Comparison of ENCODE assay signal across 8 cellular contexts in genomic region chr1:155173478-155174333, GRCh38. TPM values are rescaled to one million over a fixed set of nuclear protein-coding genes. Genes with fewer than 3 reads are reported as not detected.
DNase-seq lines count a peak whose midpoint lies in the region; ATAC-seq and TF ChIP-seq lines count a peak whose summit lies in the region.

TRIM46 (plus strand) TSS chr1:155173849; CDS start chr1:155173967, 118 bp downstream.

- H3K79me1 ChIP-seq in H9 (ENCODE audit: insufficient read depth, low read depth, low read length, poor library complexity, severe bottlenecking), result no peaks in the 10 kb centered on the region

- H2AK5ac ChIP-seq in H9 (ENCODE audit: insufficient read length, low read length), result no peak within 1 kb of the TSS

- H3K9ac ChIP-seq in H9 (ENCODE audit: extremely low read depth, insufficient read length, low read length), result peak within 1 kb of the TSS; percentile 76
- peak within 1 kb of the TSS; percentile 48 to 95 (median 89) for H3K9ac ChIP-seq in subcutaneous abdominal adipose tissue (ENCODE audit: low read length in 5 of 5)

- H2BK5ac ChIP-seq in H9 (ENCODE audit: insufficient read length, low read length), result no peak within 1 kb of the TSS

- no peak within 1 kb of the TSS for H2BK15ac ChIP-seq in H9 (ENCODE audit: low read depth, low read length)

- H3K36me3 Mint-ChIP-seq in H9 (ENCODE audit: insufficient read depth in 1 of 3, low read depth in 3 of 3), result peaks cover 18 to 48% (median 37%) of the 10 kb centered on the region in 3 experiments
- peaks cover 13% of the 10 kb centered on the region for H3K36me3 Mint-ChIP-seq in activated T-cell treated with anti-CD3 and anti-CD28 coated beads, Interleukin-2, amount 50 U/mL, for 4 hours (ENCODE audit: insufficient read depth)
- H3K36me3 Mint-ChIP-seq in naive B cell, result peaks cover 5 to 9% of the 10 kb centered on the region in 2 donors

- peak; percentile 26; the same call in 2 of the 3 replicates for TF ChIP-seq CTCF in H9 (conservative IDR thresholded peaks at IDR 0.05)

- peak within 1 kb of the TSS; percentile 74 to 91 (median 89) for H3K4me3 ChIP-seq in subcutaneous abdominal adipose tissue (ENCODE audit: low read depth in 1 of 5, low read length in 5 of 5)

- H3K9me3 Mint-ChIP-seq in H9 (no peaks in the 10 kb centered on the region), naive B cell (no peaks in the 10 kb centered on the region)
- no peaks in the 10 kb centered on the region for H3K9me3 Mint-ChIP-seq in activated T-cell treated with anti-CD3 and anti-CD28 coated beads, Interleukin-2, amount 50 U/mL, for 4 hours

- peak within 1 kb of the TSS; percentile 43 for H3K18ac ChIP-seq in H9 (ENCODE audit: insufficient read length, low read depth, low read length)

- H2BK12ac ChIP-seq in H9 (ENCODE audit: insufficient read length, low read depth, low read length), result no peak within 1 kb of the TSS

- H3K27ac ChIP-seq in H9 (ENCODE audit: insufficient read length, low read depth, low read length) (no peak within 1 kb of the TSS), subcutaneous abdominal adipose tissue (ENCODE audit: low read depth, low read length) (peak within 1 kb of the TSS; percentile 93)

- DNase-seq in AG08395 (ENCODE audit: low spot score), result peak; percentile 71
- DNase-seq in H9, result peak; percentile 81
- DNase-seq in NCI-H524 treated with DMSO at 0.1 percent for 48 hours (lab: John Stamatoyannopoulos, UW), result peak; percentile 33
- DNase-seq in activated T-cell treated with anti-CD3 and anti-CD28 coated beads, Interleukin-2, amount 50 U/mL, for 4 hours, result peak; percentile 68
- DNase-seq in erythroblast (lab: John Stamatoyannopoulos, UW), result peak; percentile 51 to 61
- DNase-seq in naive B cell, result no peak

- ATAC-seq in activated T-cell treated with anti-CD3 and anti-CD28 coated beads, Interleukin-2, amount 50 U/mL, for 4 hours, result peak; percentile 36
- ATAC-seq in naive B cell (ENCODE audit: low read depth in 2 of 2) (peak; percentile 3 to 11), GM18498 (IDR thresholded peaks at IDR 0.05; ENCODE audit: unreplicated experiment) (no peak)

- H2BK120ac ChIP-seq in H9 (ENCODE audit: low read depth, low read length, poor library complexity, severe bottlenecking), result no peak within 1 kb of the TSS

- no peak within 1 kb of the TSS for H3T11ph ChIP-seq in H9 (ENCODE audit: low read length)

- H3K27ac Mint-ChIP-seq in H9, result peak within 1 kb of the TSS; percentile 93 to 98 (median 95)
- H3K27ac Mint-ChIP-seq in naive B cell, result peak within 1 kb of the TSS; percentile 96 to 99 (median 98)

- H3K27me3 Mint-ChIP-seq in H9 (ENCODE audit: low read depth), result no peaks in the 10 kb centered on the region; the same call in none of the 2 replicates
- no peaks in the 10 kb centered on the region for H3K27me3 Mint-ChIP-seq in activated T-cell treated with anti-CD3 and anti-CD28 coated beads, Interleukin-2, amount 50 U/mL, for 4 hours (ENCODE audit: low read depth)
- no peaks in the 10 kb centered on the region for H3K27me3 Mint-ChIP-seq in naive B cell

- no peak within 1 kb of the TSS for H3K56ac ChIP-seq in H9 (ENCODE audit: insufficient read length, low read depth, low read length)

- no peaks in the 10 kb centered on the region; the same call in 1 of the 2 replicates for H3K79me2 ChIP-seq in H9 (ENCODE audit: insufficient read depth, low read length)

- WGBS in H9 (ENCODE audit: extremely low coverage, insufficient read length, low lambda C conversion rate), result no CpG with 5 or more reads among the region's 38 CpGs

- H3K4me1 ChIP-seq in H9 (ENCODE audit: insufficient read depth, low read length) (no peaks in the 10 kb centered on the region), subcutaneous abdominal adipose tissue (ENCODE audit: control insufficient read depth in 5 of 5, insufficient read depth in 5 of 5, low read length in 5 of 5) (peaks cover 0 to 29% (median 19%) of the 10 kb centered on the region in 5 donors)

- peak within 1 kb of the TSS; percentile 40; the same call in 1 of the 2 replicates for H3K14ac ChIP-seq in H9 (ENCODE audit: insufficient read depth, low read length)

- H3K23ac ChIP-seq in H9 (ENCODE audit: insufficient read length, low read depth, low read length), result no peak within 1 kb of the TSS

- TF ChIP-seq POLR2A in erythroblast (IDR thresholded peaks at IDR 0.05; ENCODE audit: low read length), result no peak

- peak within 1 kb of the TSS; percentile 75 for H3K4me2 ChIP-seq in H9 (ENCODE audit: insufficient read depth, insufficient read length, low read length)

- H4K8ac ChIP-seq in H9 (replicated peaks; ENCODE audit: insufficient read length, low read depth, low read length), result no peak within 1 kb of the TSS

- peaks cover 23 to 37% of the 10 kb centered on the region in 2 experiments for H3K4me1 Mint-ChIP-seq in H9
- peaks cover 47% of the 10 kb centered on the region for H3K4me1 Mint-ChIP-seq in activated T-cell treated with anti-CD3 and anti-CD28 coated beads, Interleukin-2, amount 50 U/mL, for 4 hours (ENCODE audit: low read depth)
- peaks cover 41 to 46% (median 41%) of the 10 kb centered on the region in 3 donors for H3K4me1 Mint-ChIP-seq in naive B cell

- H3K4me3 Mint-ChIP-seq in H9 (peak within 1 kb of the TSS; percentile 92 to 97), naive B cell (peak within 1 kb of the TSS; percentile 88 to 100 (median 98))
- H3K4me3 Mint-ChIP-seq in activated T-cell treated with anti-CD3 and anti-CD28 coated beads, Interleukin-2, amount 50 U/mL, for 4 hours, result peak within 1 kb of the TSS; percentile 95

- no peaks in the 10 kb centered on the region for H3K27me3 ChIP-seq in H9 (ENCODE audit: insufficient read depth, low read length)
- H3K27me3 ChIP-seq in subcutaneous abdominal adipose tissue (ENCODE audit: control insufficient read depth in 5 of 5, insufficient read depth in 4 of 5, low read length in 5 of 5), result peaks cover 7 to 18% (median 15%) of the 10 kb centered on the region in 5 donors

- no peak within 1 kb of the TSS for H4K91ac ChIP-seq in H9 (ENCODE audit: insufficient read length, low read depth, low read length)

- H3K4ac ChIP-seq in H9 (ENCODE audit: low read depth, low read length), result no peak within 1 kb of the TSS

- no peak within 1 kb of the TSS for H2AFZ ChIP-seq in H9 (ENCODE audit: low read length)

- H3K9me3 ChIP-seq in H9 (ENCODE audit: control insufficient read depth, low read depth, low read length), result no peaks in the 10 kb centered on the region
- no peaks in the 10 kb centered on the region for H3K9me3 ChIP-seq in subcutaneous abdominal adipose tissue (ENCODE audit: control insufficient read depth in 5 of 5, low read length in 5 of 5)

- peaks cover 18% of the 10 kb centered on the region for H3K23me2 ChIP-seq in H9 (ENCODE audit: insufficient read length, low read depth, low read length, poor library complexity, severe bottlenecking)

- peaks cover 3 to 19% (median 14%) of the 10 kb centered on the region in 5 donors for H3K36me3 ChIP-seq in subcutaneous abdominal adipose tissue (ENCODE audit: control insufficient read depth in 5 of 5, insufficient read depth in 5 of 5, low read length in 5 of 5)

- no peak within 1 kb of the TSS for H2BK20ac ChIP-seq in H9 (ENCODE audit: low read depth, low read length, poor library complexity, severe bottlenecking)

- H4K20me1 ChIP-seq in H9 (ENCODE audit: control insufficient read depth, insufficient read depth, insufficient read length), result no peaks in the 10 kb centered on the region

- H4K5ac ChIP-seq in H9 (ENCODE audit: insufficient read length, low read depth, low read length), result no peak within 1 kb of the TSS

RNA-seq across cellular contexts. Expression of gene TRIM46, which starts in this region (rescaled TPM):
- 16.5 and 18.4 TPM in 2 replicates for total RNA-seq in H9 (2021)
- 1 to 10 TPM; 3.5 to 4.4 (median 3.5) TPM for total RNA-seq in activated T-cell treated with anti-CD3 and anti-CD28 coated beads, Interleukin-2, amount 50 U/mL, for 4 hours
- under 1 TPM in 2 of 6 donors, not detected in 4; 0.13 to 0.35 TPM for polyA plus RNA-seq in naive B cell (ENCODE audit: low read depth in 6 of 6)

Comparison
In these comparisons a context has a peak if more than half of its experiments do, and no peak if none do; other contexts are left out.
1. Peak in ATAC-seq in naive B cell; RNA of the gene not detected or under 1 TPM.